Comparison of ENCODE assay signal across 23 cellular contexts in genomic region chr5:137221914-137222313, GRCh38.
"Had no signal": no experiment of that assay in that cellular context is flagged by ENCODE, and none has a peak within 500 bp of the region (broad histone marks: within the 10 kb centered on the region; RNA-seq: fewer than 3 reads in every experiment).

No MANE protein-coding gene starts in this region.

- H3K27ac Mint-ChIP-seq: activated CD4-positive, alpha-beta T cell treated with anti-CD3 and anti-CD28 coated beads, Interleukin-2, amount 10 ng/mL, durations not matched to agents 24 days and 14 days; activated CD8-positive, alpha-beta memory T cell treated with anti-CD3 and anti-CD28 coated beads, Interleukin-2, amount 10 ng/mL, durations not matched to agents 7 days and 5 days; activated CD8-positive, alpha-beta T cell treated with anti-CD3 and anti-CD28 coated beads for 36 hours; activated naive CD8-positive, alpha-beta T cell treated with anti-CD3 and anti-CD28 coated beads, Interleukin-2, amount 50 U/mL, for 24 hours; naive thymus-derived CD4-positive, alpha-beta T cell; progenitor cell of endocrine pancreas; stimulated activated memory B cell treated with anti-CD40 and anti-IgM and Interleukin-4, amounts not matched to agents 10 μg/mL and 1 μg/mL and 100 μg/mL, for 72 hours had no signal

- H3K4me1 ChIP-seq: uterus had no signal

- H3K27me3 ChIP-seq: body of pancreas, cardiac muscle cell, gastroesophageal sphincter, sigmoid colon, uterus had no signal

- H3K4me2 ChIP-seq: smooth muscle cell had no signal

- H3K4me1 Mint-ChIP-seq: activated CD4-positive, alpha-beta T cell treated with anti-CD3 and anti-CD28 coated beads, Interleukin-2, amount 10 ng/mL, durations not matched to agents 24 days and 14 days; activated CD8-positive, alpha-beta memory T cell treated with anti-CD3 and anti-CD28 coated beads, Interleukin-2, amount 10 ng/mL, durations not matched to agents 7 days and 5 days; activated naive CD8-positive, alpha-beta T cell treated with anti-CD3 and anti-CD28 coated beads, Interleukin-2, amount 50 U/mL, for 24 hours; naive thymus-derived CD4-positive, alpha-beta T cell; stimulated activated memory B cell treated with anti-CD40 and anti-IgM and Interleukin-4, amounts not matched to agents 10 μg/mL and 1 μg/mL and 100 μg/mL, for 72 hours had no signal

- H3K36me3 ChIP-seq: cardiac muscle cell, gastroesophageal sphincter, left ventricle myocardium inferior, sigmoid colon, uterus had no signal

- H3K36me3 Mint-ChIP-seq: activated CD8-positive, alpha-beta memory T cell treated with anti-CD3 and anti-CD28 coated beads, Interleukin-2, amount 10 ng/mL, durations not matched to agents 7 days and 5 days; naive thymus-derived CD4-positive, alpha-beta T cell; stimulated activated memory B cell treated with anti-CD40 and anti-IgM and Interleukin-4, amounts not matched to agents 10 μg/mL and 1 μg/mL and 100 μg/mL, for 72 hours had no signal

- H3K27me3 Mint-ChIP-seq: activated CD4-positive, alpha-beta T cell treated with anti-CD3 and anti-CD28 coated beads, Interleukin-2, amount 10 ng/mL, durations not matched to agents 24 days and 14 days; stimulated activated memory B cell treated with anti-CD40 and anti-IgM and Interleukin-4, amounts not matched to agents 10 μg/mL and 1 μg/mL and 100 μg/mL, for 72 hours had no signal

- H3K4me3 Mint-ChIP-seq: activated CD4-positive, alpha-beta T cell treated with anti-CD3 and anti-CD28 coated beads, Interleukin-2, amount 10 ng/mL, durations not matched to agents 24 days and 14 days; activated CD8-positive, alpha-beta memory T cell treated with anti-CD3 and anti-CD28 coated beads, Interleukin-2, amount 10 ng/mL, durations not matched to agents 7 days and 5 days; activated CD8-positive, alpha-beta T cell treated with anti-CD3 and anti-CD28 coated beads for 36 hours; activated naive CD8-positive, alpha-beta T cell treated with anti-CD3 and anti-CD28 coated beads, Interleukin-2, amount 50 U/mL, for 24 hours; naive thymus-derived CD4-positive, alpha-beta T cell; stimulated activated memory B cell treated with anti-CD40 and anti-IgM and Interleukin-4, amounts not matched to agents 10 μg/mL and 1 μg/mL and 100 μg/mL, for 72 hours had no signal

- H3K27ac ChIP-seq: body of pancreas, cardiac muscle cell, epithelial cell of prostate, uterus had no signal

- H3K4me3 ChIP-seq: body of pancreas, cardiac muscle cell, gastroesophageal sphincter, left ventricle myocardium inferior, sigmoid colon, smooth muscle cell, uterus had no signal

- H3K9me3 Mint-ChIP-seq: activated CD4-positive, alpha-beta T cell treated with anti-CD3 and anti-CD28 coated beads, Interleukin-2, amount 10 ng/mL, durations not matched to agents 24 days and 14 days; activated CD8-positive, alpha-beta T cell treated with anti-CD3 and anti-CD28 coated beads for 36 hours; activated naive CD8-positive, alpha-beta T cell treated with anti-CD3 and anti-CD28 coated beads, Interleukin-2, amount 50 U/mL, for 24 hours; naive thymus-derived CD4-positive, alpha-beta T cell; stimulated activated memory B cell treated with anti-CD40 and anti-IgM and Interleukin-4, amounts not matched to agents 10 μg/mL and 1 μg/mL and 100 μg/mL, for 72 hours had no signal

- DNase-seq: activated CD4-positive, alpha-beta T cell treated with anti-CD3 and anti-CD28 coated beads, Interleukin-2, amount 10 ng/mL, durations not matched to agents 24 days and 14 days; activated CD8-positive, alpha-beta memory T cell treated with anti-CD3 and anti-CD28 coated beads, Interleukin-2, amount 10 ng/mL, durations not matched to agents 7 days and 5 days; activated CD8-positive, alpha-beta T cell treated with anti-CD3 and anti-CD28 coated beads for 36 hours; activated gamma-delta T cell; activated naive CD4-positive, alpha-beta T cell treated with anti-CD3 and anti-CD28 coated beads, Interleukin-2, amount 50 U/mL, for 16 hours; activated naive CD8-positive, alpha-beta T cell treated with anti-CD3 and anti-CD28 coated beads, Interleukin-2, amount 50 U/mL, for 24 hours; activated T-cell treated with anti-CD3 and anti-CD28 coated beads for 4 hours; anterior cingulate cortex; body of pancreas; head of caudate nucleus; hypothalamus; left ventricle myocardium inferior; naive thymus-derived CD4-positive, alpha-beta T cell; retina; sigmoid colon; stimulated activated CD4-positive, alpha-beta T cell treated with anti-CD3 and anti-CD28 coated beads, Interleukin-15, amount 100 ng/mL, for 24 hours; uterus had no signal

- H3K9me3 ChIP-seq: body of pancreas, gastroesophageal sphincter, left ventricle myocardium inferior, sigmoid colon, uterus had no signal
